ENCODE assay signal across 16 cellular contexts in the genomic region with DNA sequence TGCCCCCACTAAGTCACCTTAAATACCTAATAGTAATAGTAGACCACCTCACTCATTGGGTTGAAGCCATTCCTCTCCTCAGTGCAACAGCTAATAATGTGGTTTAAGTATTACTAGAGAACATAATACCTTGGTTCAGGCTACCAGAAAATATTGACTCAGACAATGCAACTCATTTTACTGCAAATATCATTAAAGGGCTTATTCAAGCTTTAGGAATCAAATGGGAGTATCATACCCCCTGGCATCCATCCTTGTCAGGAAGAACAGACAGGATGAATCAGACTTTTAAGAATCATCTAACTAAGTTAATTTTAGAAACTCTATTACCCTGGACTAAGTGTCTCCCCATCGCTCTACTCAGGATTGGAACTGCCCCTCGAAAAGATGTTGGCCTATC. TPM values are rescaled to one million over a fixed set of nuclear protein-coding genes. Genes with fewer than 3 reads are reported as not detected.
DNase-seq lines count a peak whose midpoint lies in the region; ATAC-seq, FAIRE-seq and TF ChIP-seq lines count a peak whose summit lies in the region.
"Had no signal": no experiment of that assay in that cellular context is flagged by ENCODE, and none has a peak within 500 bp of the region (broad histone marks: within the 10 kb centered on the region; RNA-seq: fewer than 3 reads in every experiment).

No MANE protein-coding gene starts in this region.

- no peaks in the 10 kb centered on the region for H3K36me3 ChIP-seq in bronchial epithelial cell (ENCODE audit: control insufficient read depth, insufficient read depth, low read length)

- no peak overlapping the region for H3K4me3 ChIP-seq in bronchial epithelial cell (ENCODE audit: low read depth, low read length)
- H3K4me3 ChIP-seq: A549, GM23338 had no signal

- TF ChIP-seq CTCF in bronchial epithelial cell (IDR thresholded peaks at IDR 0.05; ENCODE audit: insufficient read depth, low read length, severe bottlenecking), result no peak

- peak; percentile 13 for DNase-seq in HT1080 (ENCODE audit: low read depth)
- DNase-seq in bronchial epithelial cell (ENCODE audit: low read depth), result peak; percentile 50
- DNase-seq in kidney glomerular epithelial cell (lab: John Stamatoyannopoulos, UW), result peak; percentile 31
- DNase-seq in nucleus accumbens (lab: John Stamatoyannopoulos, UW), result no peak
- DNase-seq: Caco-2; CD8-positive, alpha-beta memory T cell; DND-41; GF-D8; H7 had no signal

- no peak for FAIRE-seq in bronchial epithelial cell (lab: Jason Lieb, UNC)
- FAIRE-seq: A549, HepG2, HTR-8/SVneo had no signal

- no peaks in the 10 kb centered on the region for H3K27me3 ChIP-seq in bronchial epithelial cell (ENCODE audit: control insufficient read depth, insufficient read depth, low read length)

- ATAC-seq in GM19395 (IDR thresholded peaks at IDR 0.05; ENCODE audit: unreplicated experiment) (no peak), GM21390 (IDR thresholded peaks at IDR 0.05; ENCODE audit: unreplicated experiment) (no peak)
- ATAC-seq: A549, GM23338, HepG2 had no signal

RNA-seq across cellular contexts. Expression of gene RNF180, which starts 6.8 kb away (rescaled TPM):
- total RNA-seq in HT1080 (2014; rRNA removed; shearing (Covaris generic)), result 3.4 and 5.9 TPM in 2 replicates
- polyA plus RNA-seq in HT1080 (2015; cell fraction: cytosol; rRNA removed), result 2.3 and 2.5 TPM in 2 replicates
- 4.1 and 4.8 TPM in 2 replicates for polyA plus RNA-seq in HT1080 (2015; cell fraction: nucleus; rRNA removed)
- total RNA-seq in bronchial epithelial cell, result 3.6 and 4.5 TPM in 2 replicates
- total RNA-seq: CD8-positive, alpha-beta memory T cell had no signal
- polyA plus RNA-seq: CD14-positive monocyte; CD8-positive, alpha-beta memory T cell; HepG2 had no signal

Comparison
In these comparisons a context has a peak if more than half of its experiments do, and no peak if none do; other contexts are left out.
1. DNase-seq: peak in HT1080 (single experiment), bronchial epithelial cell (single experiment) and kidney glomerular epithelial cell (single experiment); none in nucleus accumbens (0 of 56).